Comparison of ENCODE assay signal across 12 cellular contexts in genomic region chr4:184096561-184097239, GRCh38.
DNase-seq lines count a peak whose midpoint lies in the region; ATAC-seq, FAIRE-seq and TF ChIP-seq lines count a peak whose summit lies in the region.
"Had no signal": no experiment of that assay in that cellular context is flagged by ENCODE, and none has a peak within 500 bp of the region (broad histone marks: within the 10 kb centered on the region; RNA-seq: fewer than 3 reads in every experiment).

No MANE protein-coding gene starts in this region.

- no peaks in the 10 kb centered on the region for H3K9me3 ChIP-seq in astrocyte (ENCODE audit: insufficient read depth, low read depth, low read length)
- H3K9me3 ChIP-seq: A549 had no signal

- DNase-seq in activated CD4-positive, alpha-beta T cell treated with anti-CD3 and anti-CD28 coated beads for 36 hours: no peak
- no peak for DNase-seq in activated CD4-positive, alpha-beta T cell treated with anti-CD3 and anti-CD28 coated beads, Interleukin-2, amount 50 U/mL, for 48 hours
- DNase-seq in astrocyte (ENCODE audit: low read depth) (peak; percentile 9), left kidney (ENCODE audit: low read depth, low spot score) (peak; percentile 57), stromal cell of bone marrow (ENCODE audit: low read depth) (peak; percentile 40), NCI-H82 treated with DMSO at 0.1 percent for 48 hours (lab: John Stamatoyannopoulos, UW; ENCODE audit: unreplicated experiment) (no peak), activated gamma-delta T cell treated with Interleukin-2 at 50 U/mL for 16 hours (no peak)
- DNase-seq: SW 1271, trophoblast cell had no signal

- peaks cover 3% of the 10 kb centered on the region for H3K4me1 Mint-ChIP-seq in activated CD4-positive, alpha-beta T cell treated with anti-CD3 and anti-CD28 coated beads for 36 hours
- H3K4me1 Mint-ChIP-seq in astrocyte (ENCODE audit: low read depth, unreplicated experiment): no peaks in the 10 kb centered on the region

- H3K9me3 Mint-ChIP-seq in activated CD4-positive, alpha-beta T cell treated with anti-CD3 and anti-CD28 coated beads for 36 hours (ENCODE audit: low read depth): no peaks in the 10 kb centered on the region
- H3K9me3 Mint-ChIP-seq in astrocyte (ENCODE audit: unreplicated experiment): no peaks in the 10 kb centered on the region

- CTCF ChIA-PET in activated CD4-positive, alpha-beta T cell treated with anti-CD3 and anti-CD28 coated beads for 36 hours (lab: Charles Lee): interaction anchor here (0.6 to 1.4 kb wide), 4 partner anchors 13 to 273 kb away, joined by 3 to 6 read pairs (median 3); no protein-coding TSS in a partner anchor

- H3K9ac ChIP-seq in astrocyte (ENCODE audit: low read length): no peak overlapping the region

- H4K20me1 ChIP-seq in astrocyte (ENCODE audit: insufficient read depth, low read length): no peaks in the 10 kb centered on the region

- H2AFZ ChIP-seq in astrocyte (ENCODE audit: low read depth, low read length): no peak overlapping the region

- peak overlapping the region; percentile 58 for H3K4me3 Mint-ChIP-seq in activated CD4-positive, alpha-beta T cell treated with anti-CD3 and anti-CD28 coated beads for 36 hours
- no peak overlapping the region for H3K4me3 Mint-ChIP-seq in astrocyte (ENCODE audit: unreplicated experiment)

- H3K4me3 ChIP-seq in astrocyte (ENCODE audit: insufficient read depth, low read depth, low read length): no peak overlapping the region
- H3K4me3 ChIP-seq: A549 had no signal

- H3K4me2 ChIP-seq in astrocyte (ENCODE audit: low read length): no peak overlapping the region
- H3K4me2 ChIP-seq: A549 had no signal

- ATAC-seq in activated CD4-positive, alpha-beta T cell treated with anti-CD3 and anti-CD28 coated beads for 36 hours: no peak
- ATAC-seq in HG03108 (IDR thresholded peaks at IDR 0.05; ENCODE audit: unreplicated experiment): no peak
- ATAC-seq: A549 had no signal

- H3K36me3 ChIP-seq in astrocyte (ENCODE audit: insufficient read depth, low read length): no peaks in the 10 kb centered on the region

- no peak for FAIRE-seq in astrocyte (lab: Jason Lieb, UNC)
- FAIRE-seq: A549, endothelial cell of umbilical vein had no signal

- intact Hi-C loops in activated CD4-positive, alpha-beta T cell treated with anti-CD3 and anti-CD28 coated beads for 36 hours (cut with DNase I, micrococcal nuclease): loop anchor here in 1 of 2 experiments (1.0 kb wide), 1 partner anchor 154 kb away; no protein-coding TSS in a partner anchor

- H3K79me2 ChIP-seq in astrocyte (ENCODE audit: insufficient read depth, low read length): no peaks in the 10 kb centered on the region

- H3K27ac Mint-ChIP-seq in activated CD4-positive, alpha-beta T cell treated with anti-CD3 and anti-CD28 coated beads for 36 hours: no peak overlapping the region
- H3K27ac Mint-ChIP-seq in astrocyte (ENCODE audit: unreplicated experiment): no peak overlapping the region

- H3K27me3 ChIP-seq in astrocyte (ENCODE audit: insufficient read depth, low read length): peaks cover 2% of the 10 kb centered on the region

- no peaks in the 10 kb centered on the region for H3K4me1 ChIP-seq in astrocyte (ENCODE audit: insufficient read depth, low read length)
- H3K4me1 ChIP-seq: A549 had no signal

- no peak for TF ChIP-seq CTCF in astrocyte (IDR thresholded peaks at IDR 0.05; ENCODE audit: insufficient read depth, low read depth, low read length)

- POLR2A ChIA-PET in activated CD4-positive, alpha-beta T cell treated with anti-CD3 and anti-CD28 coated beads for 36 hours (lab: Charles Lee): no interaction called here

- no peaks in the 10 kb centered on the region for H3K36me3 Mint-ChIP-seq in activated CD4-positive, alpha-beta T cell treated with anti-CD3 and anti-CD28 coated beads for 36 hours (ENCODE audit: low read depth)
- no peaks in the 10 kb centered on the region for H3K36me3 Mint-ChIP-seq in astrocyte (ENCODE audit: low read depth, unreplicated experiment)

- peaks cover 15% of the 10 kb centered on the region for H3K27me3 Mint-ChIP-seq in activated CD4-positive, alpha-beta T cell treated with anti-CD3 and anti-CD28 coated beads for 36 hours
- peaks cover 42% of the 10 kb centered on the region for H3K27me3 Mint-ChIP-seq in astrocyte (ENCODE audit: low read depth, unreplicated experiment)

- no peak overlapping the region for H3K27ac ChIP-seq in astrocyte (ENCODE audit: low read depth, low read length)
- H3K27ac ChIP-seq: A549 had no signal

Comparison
In these comparisons a context has a peak if more than half of its experiments do, and no peak if none do; other contexts are left out.
1. DNase-seq: peak in astrocyte (single experiment), left kidney (single experiment) and stromal cell of bone marrow (single experiment); none in activated CD4-positive, alpha-beta T cell treated with anti-CD3 and anti-CD28 coated beads for 36 hours (single experiment), activated CD4-positive, alpha-beta T cell treated with anti-CD3 and anti-CD28 coated beads, Interleukin-2, amount 50 U/mL, for 48 hours (0 of 2), NCI-H82 treated with DMSO at 0.1 percent for 48 hours (single experiment) and activated gamma-delta T cell treated with Interleukin-2 at 50 U/mL for 16 hours (single experiment).